Comparison of ENCODE assay signal across 13 cellular contexts in the genomic region with DNA sequence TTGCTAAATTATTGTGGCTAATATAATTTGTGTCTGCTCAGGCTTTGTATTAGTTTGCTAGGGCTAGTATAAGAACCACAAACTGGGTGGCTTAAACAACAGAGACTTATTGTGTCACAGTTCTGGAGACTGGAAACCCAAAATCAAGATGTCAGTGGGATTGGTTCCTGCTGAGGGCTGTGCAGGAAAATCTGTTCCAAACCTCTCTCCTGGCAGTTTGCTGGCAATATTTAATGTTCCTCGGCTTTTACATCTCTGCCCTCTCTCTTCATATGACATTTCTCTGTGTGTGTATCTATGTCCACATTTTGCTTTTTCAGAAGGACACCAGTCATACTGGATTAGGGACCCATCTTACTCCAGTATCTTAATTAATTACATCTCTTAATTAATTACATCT.
A peak's percentile ranks its signal among the peaks of the same experiment; 100 is the strongest.
DNase-seq lines count a peak whose midpoint lies in the region; ATAC-seq and TF ChIP-seq lines count a peak whose summit lies in the region.
"Had no signal": no experiment of that assay in that cellular context is flagged by ENCODE, and none has a peak within 500 bp of the region (broad histone marks: within the 10 kb centered on the region; RNA-seq: fewer than 3 reads in every experiment).

No MANE protein-coding gene starts in this region.

- H3K36me3 ChIP-seq in heart left ventricle (no peaks in the 10 kb centered on the region), rectal smooth muscle tissue (ENCODE audit: control insufficient read depth, insufficient read depth, low read length) (no peaks in the 10 kb centered on the region), transverse colon (no peaks in the 10 kb centered on the region)
- H3K36me3 ChIP-seq: BLaER1 treated with 17β-estradiol and CSF1 and Interleukin-3, amounts not matched to agents 10 nM and 100 nM had no signal

- TF ChIP-seq POLR2A in heart left ventricle (IDR thresholded peaks at IDR 0.05) (no peak), transverse colon (IDR thresholded peaks at IDR 0.05) (no peak)

- H3K27ac ChIP-seq in heart left ventricle (peak overlapping the region in 8 of 12 donors; percentile 54 to 93 (median 80)), rectal smooth muscle tissue (ENCODE audit: low read depth, low read length) (peak overlapping the region; percentile 87), transverse colon (peak overlapping the region; percentile 69 to 80 (median 74))
- H3K27ac ChIP-seq: BLaER1 treated with 17β-estradiol and CSF1 and Interleukin-3, amounts not matched to agents 10 nM and 100 nM had no signal

- H3K9me3 ChIP-seq in heart left ventricle (no peaks in the 10 kb centered on the region), transverse colon (no peaks in the 10 kb centered on the region)
- H3K9me3 ChIP-seq: BLaER1 treated with 17β-estradiol and CSF1 and Interleukin-3, amounts not matched to agents 10 nM and 100 nM had no signal

- DNase-seq in heart left ventricle: no peak
- DNase-seq in Right ventricle myocardium superior: no peak
- peak; percentile 56 for DNase-seq in cerebellum (ENCODE audit: low spot score)
- DNase-seq in transverse colon: no peak
- DNase-seq in glutamatergic neuron: no peak
- DNase-seq in medulla oblongata (ENCODE audit: extremely low spot score): no peak
- DNase-seq: KG1, NCI-H1048, NCI-H82 had no signal

- no peak for ATAC-seq in heart left ventricle
- no peak for ATAC-seq in Right ventricle myocardium superior (ENCODE audit: poor library complexity)
- no peak for ATAC-seq in HG03280 (IDR thresholded peaks at IDR 0.05; ENCODE audit: unreplicated experiment)
- ATAC-seq: Panc1 had no signal

- peaks cover 1% of the 10 kb centered on the region for H3K4me1 Mint-ChIP-seq in glutamatergic neuron (ENCODE audit: low read depth, unreplicated experiment)

- no peak overlapping the region for H3K4me3 Mint-ChIP-seq in glutamatergic neuron (ENCODE audit: unreplicated experiment)

- H3K27me3 Mint-ChIP-seq in glutamatergic neuron (ENCODE audit: unreplicated experiment): no peaks in the 10 kb centered on the region

- peaks cover 1% of the 10 kb centered on the region for H3K9me3 Mint-ChIP-seq in glutamatergic neuron (ENCODE audit: unreplicated experiment)

- TF ChIP-seq CTCF in heart left ventricle (IDR thresholded peaks at IDR 0.05) (no peak), transverse colon (IDR thresholded peaks at IDR 0.05) (no peak), glutamatergic neuron (IDR thresholded peaks at IDR 0.05; ENCODE audit: partially characterized antibody, unreplicated experiment) (no peak)

- in situ Hi-C loops in transverse colon (cut with MboI; ENCODE audit: low pct_ligation_motif_present in 1 of 4, low pct_unique_long_range_greater_than_20kb in 1 of 4, low sequenced_read_pairs in 3 of 4): no loop called here

- TF ChIP-seq EP300 in transverse colon (IDR thresholded peaks at IDR 0.05; ENCODE audit: low read depth): no peak

- no peak overlapping the region for H3K9ac ChIP-seq in rectal smooth muscle tissue (ENCODE audit: low read length)
- H3K9ac ChIP-seq: BLaER1 treated with 17β-estradiol and CSF1 and Interleukin-3, amounts not matched to agents 10 nM and 100 nM had no signal

- WGBS in heart left ventricle, 4 donors: 77 to 85% (median 83%) methylated on average over 1 of the region's 1 CpG
- 71 to 73% methylated on average over 1 of the region's 1 CpG for WGBS in transverse colon (ENCODE audit: low coverage in 1 of 2), 2 donors

- peaks cover 0 to 20% (median 9%) of the 10 kb centered on the region in 12 donors for H3K4me1 ChIP-seq in heart left ventricle
- H3K4me1 ChIP-seq in rectal smooth muscle tissue (ENCODE audit: control insufficient read depth, insufficient read depth, low read length): peaks cover 16% of the 10 kb centered on the region
- H3K4me1 ChIP-seq in transverse colon: peaks cover 0 to 30% (median 16%) of the 10 kb centered on the region in 4 donors
- H3K4me1 ChIP-seq: BLaER1 treated with 17β-estradiol and CSF1 and Interleukin-3, amounts not matched to agents 10 nM and 100 nM had no signal

- no peaks in the 10 kb centered on the region for H3K36me3 Mint-ChIP-seq in glutamatergic neuron (ENCODE audit: unreplicated experiment)

- no peak overlapping the region for H3K27ac Mint-ChIP-seq in glutamatergic neuron (ENCODE audit: unreplicated experiment)

- intact Hi-C loops in heart left ventricle (cut with DNase I): loop anchor here in 7 of 10 donors (2.0 to 10.0 kb wide), 5 partner anchors 107 to 569 kb away; partner anchors contain the start of gene PIK3R1 (in 1 of the 7)
- intact Hi-C loops in Right ventricle myocardium superior (cut with DNase I): loop anchor here (10.0 kb wide), 2 partner anchors 109 to 579 kb away; no protein-coding TSS in a partner anchor
- intact Hi-C loops in transverse colon (cut with DNase I; ENCODE audit: low total_unique reads): loop anchor here (10.0 kb wide), 1 partner anchor 451 kb away; no protein-coding TSS in a partner anchor

- H3K27me3 ChIP-seq in heart left ventricle (no peaks in the 10 kb centered on the region), rectal smooth muscle tissue (ENCODE audit: control insufficient read depth, insufficient read depth, low read length) (no peaks in the 10 kb centered on the region), transverse colon (no peaks in the 10 kb centered on the region)
- H3K27me3 ChIP-seq: BLaER1 treated with 17β-estradiol and CSF1 and Interleukin-3, amounts not matched to agents 10 nM and 100 nM had no signal

- no peak overlapping the region for H3K4me3 ChIP-seq in heart left ventricle
- H3K4me3 ChIP-seq in rectal smooth muscle tissue (ENCODE audit: low read length): no peak overlapping the region
- H3K4me3 ChIP-seq in transverse colon: no peak overlapping the region
- H3K4me3 ChIP-seq: BLaER1 treated with 17β-estradiol and CSF1 and Interleukin-3, amounts not matched to agents 10 nM and 100 nM had no signal
